1 cellular context compared by ENCODE assay signal in genomic region chr18:39966275-39966674, GRCh38.
TF ChIP-seq lines count a peak whose summit lies in the region.

No MANE protein-coding gene starts in this region.

TF ChIP-seq in GM23338, 12 proteins besides CTCF, POLR2A, EP300 and RAD21 (continued from another document):
- TF ChIP-seq, protein P1, sequence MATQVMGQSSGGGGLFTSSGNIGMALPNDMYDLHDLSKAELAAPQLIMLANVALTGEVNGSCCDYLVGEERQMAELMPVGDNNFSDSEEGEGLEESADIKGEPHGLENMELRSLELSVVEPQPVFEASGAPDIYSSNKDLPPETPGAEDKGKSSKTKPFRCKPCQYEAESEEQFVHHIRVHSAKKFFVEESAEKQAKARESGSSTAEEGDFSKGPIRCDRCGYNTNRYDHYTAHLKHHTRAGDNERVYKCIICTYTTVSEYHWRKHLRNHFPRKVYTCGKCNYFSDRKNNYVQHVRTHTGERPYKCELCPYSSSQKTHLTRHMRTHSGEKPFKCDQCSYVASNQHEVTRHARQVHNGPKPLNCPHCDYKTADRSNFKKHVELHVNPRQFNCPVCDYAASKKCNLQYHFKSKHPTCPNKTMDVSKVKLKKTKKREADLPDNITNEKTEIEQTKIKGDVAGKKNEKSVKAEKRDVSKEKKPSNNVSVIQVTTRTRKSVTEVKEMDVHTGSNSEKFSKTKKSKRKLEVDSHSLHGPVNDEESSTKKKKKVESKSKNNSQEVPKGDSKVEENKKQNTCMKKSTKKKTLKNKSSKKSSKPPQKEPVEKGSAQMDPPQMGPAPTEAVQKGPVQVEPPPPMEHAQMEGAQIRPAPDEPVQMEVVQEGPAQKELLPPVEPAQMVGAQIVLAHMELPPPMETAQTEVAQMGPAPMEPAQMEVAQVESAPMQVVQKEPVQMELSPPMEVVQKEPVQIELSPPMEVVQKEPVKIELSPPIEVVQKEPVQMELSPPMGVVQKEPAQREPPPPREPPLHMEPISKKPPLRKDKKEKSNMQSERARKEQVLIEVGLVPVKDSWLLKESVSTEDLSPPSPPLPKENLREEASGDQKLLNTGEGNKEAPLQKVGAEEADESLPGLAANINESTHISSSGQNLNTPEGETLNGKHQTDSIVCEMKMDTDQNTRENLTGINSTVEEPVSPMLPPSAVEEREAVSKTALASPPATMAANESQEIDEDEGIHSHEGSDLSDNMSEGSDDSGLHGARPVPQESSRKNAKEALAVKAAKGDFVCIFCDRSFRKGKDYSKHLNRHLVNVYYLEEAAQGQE (IDR thresholded peaks at IDR 0.05; ENCODE audit: unreplicated experiment): no peak
